Comparison of ENCODE assay signal across 16 cellular contexts in the genomic region with DNA sequence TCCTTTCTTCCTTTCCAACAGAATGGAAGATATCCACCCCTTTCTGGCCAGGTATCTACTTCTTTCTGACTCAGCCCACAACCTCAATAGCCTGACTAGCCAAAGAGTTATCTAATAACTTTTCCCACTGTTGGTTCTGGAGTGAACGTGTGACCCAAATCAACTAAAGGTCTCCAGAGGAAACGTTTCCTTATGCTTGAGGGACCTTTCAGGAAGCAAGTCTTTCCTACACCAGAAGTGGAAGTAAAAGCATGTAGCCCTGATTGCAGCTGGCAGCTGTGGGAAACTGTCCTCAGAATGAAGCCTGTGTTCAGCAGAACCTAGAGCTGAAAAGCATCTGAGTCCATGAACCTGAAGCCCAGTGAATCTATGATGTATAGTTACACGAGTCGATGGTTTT. TPM values are rescaled to one million over a fixed set of nuclear protein-coding genes. Genes with fewer than 3 reads are reported as not detected.
DNase-seq lines count a peak whose midpoint lies in the region; FAIRE-seq and TF ChIP-seq lines count a peak whose summit lies in the region.
"Had no signal": no experiment of that assay in that cellular context is flagged by ENCODE, and none has a peak within 500 bp of the region (broad histone marks: within the 10 kb centered on the region; RNA-seq: fewer than 3 reads in every experiment).

No MANE protein-coding gene starts in this region.

- no peak for FAIRE-seq in GM12892 (lab: Jason Lieb, UNC)
- FAIRE-seq: HTR-8/SVneo had no signal

- H3K36me3 Mint-ChIP-seq in nephron progenitor cell (ENCODE audit: low read depth): no peaks in the 10 kb centered on the region

- H3K4me3 Mint-ChIP-seq in nephron progenitor cell: no peak overlapping the region
- H3K4me3 Mint-ChIP-seq: CD4-positive, alpha-beta T cell had no signal

- peaks cover 38% of the 10 kb centered on the region for H3K4me1 Mint-ChIP-seq in nephron progenitor cell

- WGBS in smooth muscle cell (ENCODE audit: low lambda C conversion rate): 88% methylated on average over 4 of the region's 4 CpGs

- H3K4me1 ChIP-seq in Karpas-422 (ENCODE audit: low read length): peaks cover 44% of the 10 kb centered on the region
- no peaks in the 10 kb centered on the region for H3K4me1 ChIP-seq in smooth muscle cell (ENCODE audit: low read depth)

- H3K79me2 ChIP-seq in Karpas-422 (ENCODE audit: low read length): no peaks in the 10 kb centered on the region
- H3K79me2 ChIP-seq in smooth muscle cell (ENCODE audit: low read depth): no peaks in the 10 kb centered on the region

- H3K36me3 ChIP-seq in Karpas-422 (ENCODE audit: insufficient read depth, low read length) (peaks cover 9% of the 10 kb centered on the region; the same call in 1 of the 2 replicates), smooth muscle cell (ENCODE audit: low read depth) (no peaks in the 10 kb centered on the region)

- H3F3A ChIP-seq in smooth muscle cell (ENCODE audit: low read depth): no peaks in the 10 kb centered on the region

- H3K9me3 ChIP-seq in Karpas-422 (ENCODE audit: low read length) (peaks cover 8% of the 10 kb centered on the region; the same call in 1 of the 2 replicates), smooth muscle cell (replicated peaks; ENCODE audit: low read depth) (peaks cover 4% of the 10 kb centered on the region)

- H3K27me3 ChIP-seq in Karpas-422 (ENCODE audit: low read length) (no peaks in the 10 kb centered on the region), smooth muscle cell (ENCODE audit: low read depth) (no peaks in the 10 kb centered on the region)

- DNase-seq in Karpas-422: no peak
- peak; percentile 62 for DNase-seq in dermis blood vessel endothelial cell
- no peak for DNase-seq in nephron progenitor cell
- no peak for DNase-seq in smooth muscle cell (lab: John Stamatoyannopoulos, UW; ENCODE audit: unreplicated experiment)
- DNase-seq in GM12892 (ENCODE audit: insufficient read length): no peak
- DNase-seq in GDM1 (lab: John Stamatoyannopoulos, UW): no peak
- DNase-seq in stimulated activated CD8-positive, alpha-beta memory T cell treated with anti-CD3 and anti-CD28 coated beads, Interleukin-4, amount 100 ng/mL, for 48 hours: no peak
- DNase-seq: Calu3; CD4-positive, alpha-beta T cell; DMS53; H7; NCI-H1930; NCI-H526 treated with DMSO at 0.1 percent for 48 hours; RPMI8226 had no signal

- no peaks in the 10 kb centered on the region for H3K9me2 ChIP-seq in Karpas-422 (replicated peaks; ENCODE audit: insufficient read depth, low read length)

- no peak for TF ChIP-seq POLR2A in GM12892 (IDR thresholded peaks at IDR 0.05; ENCODE audit: low read depth, low read length)

- H2AFZ ChIP-seq in Karpas-422 (ENCODE audit: low read length): peak overlapping the region; percentile 69
- peak overlapping the region; percentile 63 for H2AFZ ChIP-seq in smooth muscle cell (ENCODE audit: low read depth)

- H3K27ac ChIP-seq in Karpas-422 (ENCODE audit: low read length) (no peak overlapping the region), smooth muscle cell (ENCODE audit: low read depth) (peak overlapping the region; percentile 33)
- H3K27ac ChIP-seq: HL-60 had no signal

- H4K20me1 ChIP-seq in Karpas-422 (ENCODE audit: insufficient read depth, low read depth, low read length) (no peaks in the 10 kb centered on the region), smooth muscle cell (ENCODE audit: low read depth) (no peaks in the 10 kb centered on the region)

- TF ChIP-seq CTCF in nephron progenitor cell (IDR thresholded peaks at IDR 0.05): no peak
- TF ChIP-seq CTCF in smooth muscle cell (IDR thresholded peaks at IDR 0.05; ENCODE audit: borderline replicate concordance, insufficient read depth, poor library complexity, severe bottlenecking): no peak

- H3K4me3 ChIP-seq in Karpas-422 (ENCODE audit: low read length) (no peak overlapping the region), smooth muscle cell (no peak overlapping the region)

- peak overlapping the region; percentile 2 for H3K27ac Mint-ChIP-seq in nephron progenitor cell
- H3K27ac Mint-ChIP-seq: CD4-positive, alpha-beta T cell had no signal

- H3K4me2 ChIP-seq in Karpas-422 (ENCODE audit: low read depth, low read length, poor library complexity, severe bottlenecking) (no peak overlapping the region), smooth muscle cell (no peak overlapping the region)

- H3K27me3 Mint-ChIP-seq in nephron progenitor cell (ENCODE audit: low read depth, poor library complexity): no peaks in the 10 kb centered on the region
- H3K27me3 Mint-ChIP-seq: CD4-positive, alpha-beta T cell had no signal

- peaks cover 10% of the 10 kb centered on the region for H3K9me3 Mint-ChIP-seq in nephron progenitor cell
- H3K9me3 Mint-ChIP-seq: CD4-positive, alpha-beta T cell had no signal

- H3K9ac ChIP-seq in Karpas-422 (ENCODE audit: low read length): no peak overlapping the region
- no peak overlapping the region for H3K9ac ChIP-seq in smooth muscle cell (ENCODE audit: low read depth)

RNA-seq across cellular contexts. Expression of gene PHLDB2, which starts 34.7 kb away (rescaled TPM):
- 1.7 and 2.1 TPM in 2 replicates for total RNA-seq in Karpas-422 (2014; rRNA removed; shearing (Covaris generic); ENCODE audit: low replicate concordance)
- total RNA-seq in dermis blood vessel endothelial cell (73.8 and 89.9 TPM in 2 replicates), smooth muscle cell (79.7 and 93.3 TPM in 2 replicates)
- 40.5 and 45.4 TPM in 2 replicates for polyA plus RNA-seq in smooth muscle cell
- polyA plus RNA-seq in GM12892 (2012; ENCODE audit: missing spikeins): not detected

Comparison
In these comparisons a context has a peak if more than half of its experiments do, and no peak if none do; other contexts are left out.
1. RNA of gene PHLDB2, which starts 34.7 kb away (total RNA-seq): 73.8 to 89.9 TPM in dermis blood vessel endothelial cell and 79.7 to 93.3 TPM in smooth muscle cell; 1.7 to 2.1 TPM in Karpas-422; every median in the first group is over 10 times any median in the second.